ENCODE assay signal across 1 cellular context in the genomic region with DNA sequence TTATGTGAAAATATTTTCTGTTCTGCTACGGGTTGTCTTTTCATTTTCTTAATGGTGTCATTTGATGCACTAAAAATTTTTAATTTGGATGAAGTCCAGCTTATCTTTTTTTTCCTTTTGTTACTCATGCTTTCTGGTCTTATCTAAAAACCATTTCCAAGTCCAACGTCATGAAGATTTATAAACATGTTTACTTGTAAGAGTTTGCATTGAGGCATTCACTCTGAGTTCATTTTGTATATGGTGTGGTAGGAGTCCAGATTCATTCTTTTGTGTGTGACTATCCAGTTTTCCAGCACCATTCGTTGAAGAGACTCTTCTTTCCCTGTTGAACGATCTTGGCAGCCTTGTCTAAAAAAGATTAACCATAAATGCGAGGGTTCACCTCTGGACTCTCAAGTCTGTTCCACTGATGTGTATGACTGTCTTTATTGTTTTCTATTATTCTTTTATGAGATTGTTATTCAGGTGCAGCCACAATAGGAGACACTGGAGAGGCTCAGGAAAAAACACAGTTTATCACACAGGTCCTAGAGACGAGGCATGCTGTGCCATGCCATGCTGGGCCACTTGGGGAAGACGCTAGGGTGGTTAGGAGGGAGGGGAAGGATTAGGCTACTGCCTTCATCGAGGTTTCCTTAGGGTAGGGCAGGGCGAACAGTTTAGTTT.
TF ChIP-seq lines count a peak whose summit lies in the region.

No MANE protein-coding gene starts in this region.

TF ChIP-seq in IMR-90, 13 proteins besides CTCF, POLR2A, EP300 and RAD21:
- TF ChIP-seq CHD1 (IDR thresholded peaks at IDR 0.05; ENCODE audit: low read depth, low read length) (no peak), MAFK (IDR thresholded peaks at IDR 0.05; ENCODE audit: low read depth, low read length) (no peak)
- TF ChIP-seq, protein P1, sequence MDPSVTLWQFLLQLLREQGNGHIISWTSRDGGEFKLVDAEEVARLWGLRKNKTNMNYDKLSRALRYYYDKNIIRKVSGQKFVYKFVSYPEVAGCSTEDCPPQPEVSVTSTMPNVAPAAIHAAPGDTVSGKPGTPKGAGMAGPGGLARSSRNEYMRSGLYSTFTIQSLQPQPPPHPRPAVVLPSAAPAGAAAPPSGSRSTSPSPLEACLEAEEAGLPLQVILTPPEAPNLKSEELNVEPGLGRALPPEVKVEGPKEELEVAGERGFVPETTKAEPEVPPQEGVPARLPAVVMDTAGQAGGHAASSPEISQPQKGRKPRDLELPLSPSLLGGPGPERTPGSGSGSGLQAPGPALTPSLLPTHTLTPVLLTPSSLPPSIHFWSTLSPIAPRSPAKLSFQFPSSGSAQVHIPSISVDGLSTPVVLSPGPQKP (IDR thresholded peaks at IDR 0.05; ENCODE audit: borderline replicate concordance, low read depth, low read length): no peak
- TF ChIP-seq, protein P2, sequence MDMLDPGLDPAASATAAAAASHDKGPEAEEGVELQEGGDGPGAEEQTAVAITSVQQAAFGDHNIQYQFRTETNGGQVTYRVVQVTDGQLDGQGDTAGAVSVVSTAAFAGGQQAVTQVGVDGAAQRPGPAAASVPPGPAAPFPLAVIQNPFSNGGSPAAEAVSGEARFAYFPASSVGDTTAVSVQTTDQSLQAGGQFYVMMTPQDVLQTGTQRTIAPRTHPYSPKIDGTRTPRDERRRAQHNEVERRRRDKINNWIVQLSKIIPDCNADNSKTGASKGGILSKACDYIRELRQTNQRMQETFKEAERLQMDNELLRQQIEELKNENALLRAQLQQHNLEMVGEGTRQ (IDR thresholded peaks at IDR 0.05; ENCODE audit: low read depth, low read length): no peak
